In the genomic region with DNA sequence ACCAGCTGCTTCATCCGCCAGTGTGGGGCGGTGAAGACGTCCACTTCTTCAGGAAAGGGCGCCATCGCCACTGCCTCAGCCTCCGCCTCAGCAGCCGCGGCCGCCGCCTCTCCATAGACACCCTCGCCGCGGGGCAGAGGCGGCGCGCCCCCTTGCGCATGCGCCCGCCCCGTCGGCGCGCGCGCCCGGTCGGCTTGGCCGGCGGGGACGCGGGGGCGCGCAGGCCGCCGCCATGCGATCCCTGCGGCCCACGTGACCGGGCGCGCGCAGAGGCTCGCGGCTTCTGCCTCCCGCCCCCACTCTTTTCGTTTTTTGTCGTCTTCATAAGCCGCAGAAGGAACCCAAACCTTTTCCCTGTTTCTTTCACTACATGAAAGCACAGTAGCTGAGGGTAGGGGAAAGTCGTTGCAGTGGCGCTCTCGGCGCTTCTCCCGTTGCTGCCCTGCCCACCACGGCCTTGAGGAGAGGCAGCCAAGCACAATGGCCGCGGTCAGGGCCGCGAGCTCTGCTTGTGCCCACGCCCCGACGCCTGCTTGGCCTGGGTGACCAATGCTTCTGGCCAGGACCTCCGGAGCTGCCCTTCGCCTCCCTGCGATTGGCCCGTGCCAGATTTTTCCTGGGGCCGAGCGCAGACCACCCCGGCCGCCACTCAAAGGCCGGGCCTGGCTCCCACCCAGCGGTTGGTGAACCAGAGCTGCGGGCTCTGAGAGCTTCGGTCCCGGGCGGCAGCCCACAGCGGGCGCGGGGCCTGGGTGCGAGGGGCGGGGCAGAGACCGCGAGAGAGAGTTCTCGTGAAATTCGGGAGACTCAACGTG, we compare ENCODE assay signal across 8 cellular contexts. TPM values are rescaled to one million over a fixed set of nuclear protein-coding genes. Genes with fewer than 3 reads are reported as not detected.
A peak's percentile ranks its signal among the peaks of the same experiment; 100 is the strongest.
DNase-seq lines count a peak whose midpoint lies in the region; ATAC-seq and TF ChIP-seq lines count a peak whose summit lies in the region.

A gene with protein sequence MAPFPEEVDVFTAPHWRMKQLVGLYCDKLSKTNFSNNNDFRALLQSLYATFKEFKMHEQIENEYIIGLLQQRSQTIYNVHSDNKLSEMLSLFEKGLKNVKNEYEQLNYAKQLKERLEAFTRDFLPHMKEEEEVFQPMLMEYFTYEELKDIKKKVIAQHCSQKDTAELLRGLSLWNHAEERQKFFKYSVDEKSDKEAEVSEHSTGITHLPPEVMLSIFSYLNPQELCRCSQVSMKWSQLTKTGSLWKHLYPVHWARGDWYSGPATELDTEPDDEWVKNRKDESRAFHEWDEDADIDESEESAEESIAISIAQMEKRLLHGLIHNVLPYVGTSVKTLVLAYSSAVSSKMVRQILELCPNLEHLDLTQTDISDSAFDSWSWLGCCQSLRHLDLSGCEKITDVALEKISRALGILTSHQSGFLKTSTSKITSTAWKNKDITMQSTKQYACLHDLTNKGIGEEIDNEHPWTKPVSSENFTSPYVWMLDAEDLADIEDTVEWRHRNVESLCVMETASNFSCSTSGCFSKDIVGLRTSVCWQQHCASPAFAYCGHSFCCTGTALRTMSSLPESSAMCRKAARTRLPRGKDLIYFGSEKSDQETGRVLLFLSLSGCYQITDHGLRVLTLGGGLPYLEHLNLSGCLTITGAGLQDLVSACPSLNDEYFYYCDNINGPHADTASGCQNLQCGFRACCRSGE (minus strand): TSS at position 135 of the 815 bp plus-strand sequence. CDS start 70 bp downstream, at position 65.

- DNase-seq in Daoy (ENCODE audit: low read depth) = peak; percentile 93
- DNase-seq in RWPE1 (ENCODE audit: low spot score) = peak; percentile 82
- peak; percentile 94 for DNase-seq in activated effector memory CD4-positive, alpha-beta T cell treated with anti-CD3 and anti-CD28 coated beads, Interleukin-2, amount 50 U/mL, for 16 hours
- DNase-seq in fibroblast of villous mesenchyme (ENCODE audit: low read depth) = peak; percentile 88
- peak; percentile 96 for DNase-seq in neural progenitor cell (ENCODE audit: low spot score)
- DNase-seq in stromal cell of bone marrow (ENCODE audit: low read depth) = peak; percentile 78

- ATAC-seq in GM21786 (IDR thresholded peaks at IDR 0.05; ENCODE audit: unreplicated experiment) = peak; percentile 57

- H3K9me3 Mint-ChIP-seq in neural progenitor cell = no peaks in the 10 kb centered on the region

- H3K9ac ChIP-seq in KMS-11 = peak within 1 kb of the TSS; percentile 79
- peak within 1 kb of the TSS; percentile 73 for H3K9ac ChIP-seq in neural progenitor cell

- H3K4me3 ChIP-seq in KMS-11 (IDR thresholded peaks at IDR 0.05; ENCODE audit: insufficient read depth, low read depth, low read length) (peak within 1 kb of the TSS; percentile 58), fibroblast of villous mesenchyme (ENCODE audit: low read depth, low read length) (peak within 1 kb of the TSS; percentile 85), neural progenitor cell (peak within 1 kb of the TSS; percentile 93)

- CTCF ChIA-PET in RWPE1 (lab: Yijun Ruan, JAX) = interaction anchor here (0.8 kb wide), 1 partner anchor 27 kb away, joined by 5 read pairs; no protein-coding TSS in a partner anchor

- no peak for TF ChIP-seq CTCF in KMS-11 (conservative IDR thresholded peaks at IDR 0.05; ENCODE audit: low read depth, low read length)
- TF ChIP-seq CTCF in RWPE1 (conservative IDR thresholded peaks at IDR 0.05; ENCODE audit: low read depth) = no peak
- TF ChIP-seq CTCF in fibroblast of villous mesenchyme (IDR thresholded peaks at IDR 0.05; ENCODE audit: insufficient read depth, low read depth, low read length) = no peak
- no peak for TF ChIP-seq CTCF in neural progenitor cell (IDR thresholded peaks at IDR 0.05)

- peaks cover 37% of the 10 kb centered on the region for H3K4me1 Mint-ChIP-seq in neural progenitor cell

- H3K27me3 ChIP-seq in KMS-11 (ENCODE audit: insufficient read depth, low read depth) = no peaks in the 10 kb centered on the region
- no peaks in the 10 kb centered on the region for H3K27me3 ChIP-seq in neural progenitor cell

- peak within 1 kb of the TSS; percentile 87 for H3K4me2 ChIP-seq in KMS-11
- H3K4me2 ChIP-seq in neural progenitor cell = peak within 1 kb of the TSS; percentile 79

- H3K4me3 Mint-ChIP-seq in neural progenitor cell = peak within 1 kb of the TSS; percentile 97

- peaks cover 34% of the 10 kb centered on the region for H3F3A ChIP-seq in neural progenitor cell (ENCODE audit: low read depth)

- peaks cover 5% of the 10 kb centered on the region for H3K27me3 Mint-ChIP-seq in neural progenitor cell (ENCODE audit: insufficient read depth, low read depth)

- H3K9me3 ChIP-seq in neural progenitor cell (ENCODE audit: low read depth) = no peaks in the 10 kb centered on the region

- peak within 1 kb of the TSS; percentile 76 for H2AFZ ChIP-seq in KMS-11 (ENCODE audit: low read depth)
- H2AFZ ChIP-seq in neural progenitor cell (replicated peaks) = peak within 1 kb of the TSS; percentile 99

- no peaks in the 10 kb centered on the region for H4K20me1 ChIP-seq in KMS-11 (ENCODE audit: insufficient read depth)
- peaks cover 13% of the 10 kb centered on the region for H4K20me1 ChIP-seq in neural progenitor cell (ENCODE audit: low read depth)

- H3K27ac ChIP-seq in KMS-11 (peak within 1 kb of the TSS; percentile 82), RWPE1 (peak within 1 kb of the TSS; percentile 93), neural progenitor cell (peak within 1 kb of the TSS; percentile 96)

- POLR2A ChIA-PET in RWPE1 (lab: Yijun Ruan, JAX; ENCODE audit: low non-redundant PET) = no interaction called here

- H3K36me3 ChIP-seq in KMS-11 (ENCODE audit: insufficient read depth) (no peaks in the 10 kb centered on the region), neural progenitor cell (no peaks in the 10 kb centered on the region)

- peaks cover 24% of the 10 kb centered on the region for H3K4me1 ChIP-seq in KMS-11 (ENCODE audit: low read depth, poor library complexity, severe bottlenecking)
- peaks cover 19% of the 10 kb centered on the region for H3K4me1 ChIP-seq in neural progenitor cell

- H3K36me3 Mint-ChIP-seq in neural progenitor cell = peaks cover 2% of the 10 kb centered on the region

- H3K27ac Mint-ChIP-seq in neural progenitor cell = peak within 1 kb of the TSS; percentile 99

- H3K79me2 ChIP-seq in KMS-11 (ENCODE audit: insufficient read depth, low read depth) (peaks cover 35% of the 10 kb centered on the region), neural progenitor cell (ENCODE audit: low read depth) (peaks cover 43% of the 10 kb centered on the region)

RNA-seq across cellular contexts. Expression of the gene that starts here (rescaled TPM):
- total RNA-seq in Daoy (2014; rRNA removed; shearing (Covaris generic)) = 64.6 and 82.5 TPM in 2 replicates
- total RNA-seq in fibroblast of villous mesenchyme (88.9 and 157 TPM in 2 replicates), neural progenitor cell (ENCODE audit: low replicate concordance) (72.7 and 87.9 TPM in 2 replicates)

Comparison
In these comparisons a context has a peak if more than half of its experiments do, and no peak if none do; other contexts are left out.
1. Peak in every context shown above with its lines: DNase-seq, ATAC-seq, H3K4me3 ChIP-seq and H3K27ac ChIP-seq.